9 cellular contexts compared by ENCODE assay signal in the genomic region with DNA sequence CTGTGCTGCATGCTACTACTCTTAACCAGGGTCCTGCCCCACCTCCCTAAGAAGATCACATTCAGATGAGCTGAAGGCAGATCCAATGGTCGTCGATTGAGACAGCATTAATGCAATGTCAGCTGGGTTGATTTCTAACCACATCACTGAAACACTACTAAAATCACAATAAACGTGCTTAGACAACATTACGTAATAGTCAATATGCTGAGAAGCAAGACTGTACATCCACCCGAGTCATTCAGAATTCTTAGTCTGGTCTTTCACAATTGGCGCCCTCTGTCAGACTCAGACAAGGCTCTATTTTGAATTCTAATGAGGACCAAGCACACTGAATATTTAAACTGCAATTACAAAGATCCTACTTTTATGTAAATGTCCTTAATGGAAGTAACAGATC.
DNase-seq lines count a peak whose midpoint lies in the region; ATAC-seq and TF ChIP-seq lines count a peak whose summit lies in the region.
"Had no signal": no experiment of that assay in that cellular context is flagged by ENCODE, and none has a peak within 500 bp of the region (broad histone marks: within the 10 kb centered on the region; RNA-seq: fewer than 3 reads in every experiment).

No MANE protein-coding gene starts in this region.

- H4K91ac ChIP-seq in H9 (ENCODE audit: insufficient read length, low read depth, low read length), result no peak overlapping the region

- ATAC-seq in HG03139 (IDR thresholded peaks at IDR 0.05; ENCODE audit: unreplicated experiment), result no peak

- no peak overlapping the region for H4K8ac ChIP-seq in H9 (replicated peaks; ENCODE audit: insufficient read length, low read depth, low read length)

- no peak overlapping the region for H3K23ac ChIP-seq in H9 (ENCODE audit: insufficient read length, low read depth, low read length)

- H2AK5ac ChIP-seq in H9 (ENCODE audit: insufficient read length, low read length), result no peak overlapping the region

- H4K20me1 ChIP-seq in H9 (ENCODE audit: control insufficient read depth, insufficient read depth, insufficient read length), result no peaks in the 10 kb centered on the region

- no peaks in the 10 kb centered on the region for H3K79me1 ChIP-seq in H9 (ENCODE audit: insufficient read depth, low read depth, low read length, poor library complexity, severe bottlenecking)

- H3K4ac ChIP-seq in H9 (ENCODE audit: low read depth, low read length), result no peak overlapping the region

- H3K4me1 Mint-ChIP-seq in H9 (peaks cover 28 to 32% of the 10 kb centered on the region in 2 experiments), brain (peaks cover 47% of the 10 kb centered on the region), nephron (peaks cover 38% of the 10 kb centered on the region)
- H3K4me1 Mint-ChIP-seq in activated naive CD4-positive, alpha-beta T cell treated with anti-CD3 and anti-CD28 coated beads for 36 hours (ENCODE audit: low read depth), result peaks cover 6% of the 10 kb centered on the region

- no peak for DNase-seq in H9
- DNase-seq in NCI-H1105 treated with DMSO at 0.1 percent for 48 hours (lab: John Stamatoyannopoulos, UW), result peak; percentile 69
- DNase-seq in activated naive CD4-positive, alpha-beta T cell treated with anti-CD3 and anti-CD28 coated beads for 36 hours, result no peak
- DNase-seq in putamen (ENCODE audit: low spot score), result no peak
- DNase-seq: Kasumi-1; stimulated activated naive CD4-positive, alpha-beta T cell had no signal

- H3K27ac ChIP-seq in H9 (ENCODE audit: insufficient read length, low read depth, low read length), result no peak overlapping the region

- H3K9me3 Mint-ChIP-seq in H9 (no peaks in the 10 kb centered on the region), brain (peaks cover 0 to 2% (median 0%) of the 10 kb centered on the region in 5 experiments), nephron (no peaks in the 10 kb centered on the region)
- no peaks in the 10 kb centered on the region for H3K9me3 Mint-ChIP-seq in activated naive CD4-positive, alpha-beta T cell treated with anti-CD3 and anti-CD28 coated beads for 36 hours

- no peaks in the 10 kb centered on the region for H3K79me2 ChIP-seq in H9 (ENCODE audit: insufficient read depth, low read length)

- H3K23me2 ChIP-seq in H9 (ENCODE audit: insufficient read length, low read depth, low read length, poor library complexity, severe bottlenecking), result no peaks in the 10 kb centered on the region

- H3K9me3 ChIP-seq in H9 (ENCODE audit: control insufficient read depth, low read depth, low read length), result no peaks in the 10 kb centered on the region

- peak overlapping the region in 2 of 3 experiments; percentile 37 to 68; a peak in 3 of 7 replicates for H3K27ac Mint-ChIP-seq in H9
- peak overlapping the region; percentile 76 to 95 (median 86) for H3K27ac Mint-ChIP-seq in brain
- peak overlapping the region in 2 of 3 experiments; percentile 4 to 33 for H3K27ac Mint-ChIP-seq in nephron
- H3K27ac Mint-ChIP-seq in activated naive CD4-positive, alpha-beta T cell treated with anti-CD3 and anti-CD28 coated beads for 36 hours, result no peak overlapping the region

- no peak overlapping the region for H3K9ac ChIP-seq in H9 (ENCODE audit: extremely low read depth, insufficient read length, low read length)

- H2BK15ac ChIP-seq in H9 (ENCODE audit: low read depth, low read length), result no peak overlapping the region

- no peak overlapping the region for H3K4me2 ChIP-seq in H9 (ENCODE audit: insufficient read depth, insufficient read length, low read length)

- H2BK5ac ChIP-seq in H9 (ENCODE audit: insufficient read length, low read length), result no peak overlapping the region

- CTCF ChIA-PET in activated naive CD4-positive, alpha-beta T cell treated with anti-CD3 and anti-CD28 coated beads for 36 hours (lab: Charles Lee), result no interaction called here

- TF ChIP-seq CTCF in H9 (conservative IDR thresholded peaks at IDR 0.05) (no peak), brain (conservative IDR thresholded peaks at IDR 0.05) (no peak), nephron (IDR thresholded peaks at IDR 0.05; ENCODE audit: unreplicated experiment in 3 of 3) (no peak)

- no peak overlapping the region for H3T11ph ChIP-seq in H9 (ENCODE audit: low read length)

- no peak overlapping the region for H3K18ac ChIP-seq in H9 (ENCODE audit: insufficient read length, low read depth, low read length)

- no peak overlapping the region for H2AFZ ChIP-seq in H9 (ENCODE audit: low read length)

- no CpG with 5 or more reads among the region's 6 CpGs for WGBS in H9 (ENCODE audit: extremely low coverage, insufficient read length, low lambda C conversion rate)

- no peak overlapping the region for H4K5ac ChIP-seq in H9 (ENCODE audit: insufficient read length, low read depth, low read length)

- no peak overlapping the region for H3K56ac ChIP-seq in H9 (ENCODE audit: insufficient read length, low read depth, low read length)

- no peaks in the 10 kb centered on the region for H3K27me3 ChIP-seq in H9 (ENCODE audit: insufficient read depth, low read length)

- no peak overlapping the region for H3K14ac ChIP-seq in H9 (ENCODE audit: insufficient read depth, low read length)

- no peak overlapping the region for H2BK12ac ChIP-seq in H9 (ENCODE audit: insufficient read length, low read depth, low read length)

- no peak overlapping the region for H2BK20ac ChIP-seq in H9 (ENCODE audit: low read depth, low read length, poor library complexity, severe bottlenecking)

- H3K27me3 Mint-ChIP-seq in H9 (ENCODE audit: low read depth), result no peaks in the 10 kb centered on the region
- H3K27me3 Mint-ChIP-seq in brain, result no peaks in the 10 kb centered on the region
- no peaks in the 10 kb centered on the region for H3K27me3 Mint-ChIP-seq in nephron (ENCODE audit: low read depth)
- no peaks in the 10 kb centered on the region for H3K27me3 Mint-ChIP-seq in activated naive CD4-positive, alpha-beta T cell treated with anti-CD3 and anti-CD28 coated beads for 36 hours (ENCODE audit: low read depth)

- no peak overlapping the region for H2BK120ac ChIP-seq in H9 (ENCODE audit: low read depth, low read length, poor library complexity, severe bottlenecking)

- H3K4me3 Mint-ChIP-seq in H9 (no peak overlapping the region), brain (peak overlapping the region in 3 of 5 experiments; percentile 50 to 78 (median 62)), nephron (no peak overlapping the region)
- H3K4me3 Mint-ChIP-seq in activated naive CD4-positive, alpha-beta T cell treated with anti-CD3 and anti-CD28 coated beads for 36 hours, result no peak overlapping the region

- H3K4me1 ChIP-seq in H9 (ENCODE audit: insufficient read depth, low read length), result peaks cover 7% of the 10 kb centered on the region; the same call in 1 of the 2 replicates

- no peaks in the 10 kb centered on the region for H3K36me3 Mint-ChIP-seq in H9 (ENCODE audit: insufficient read depth in 1 of 3, low read depth in 3 of 3)
- no peaks in the 10 kb centered on the region for H3K36me3 Mint-ChIP-seq in brain
- H3K36me3 Mint-ChIP-seq in nephron (ENCODE audit: low read depth), result no peaks in the 10 kb centered on the region
- H3K36me3 Mint-ChIP-seq in activated naive CD4-positive, alpha-beta T cell treated with anti-CD3 and anti-CD28 coated beads for 36 hours (ENCODE audit: low read depth), result no peaks in the 10 kb centered on the region

- intact Hi-C loops in activated naive CD4-positive, alpha-beta T cell treated with anti-CD3 and anti-CD28 coated beads for 36 hours (cut with micrococcal nuclease), result no loop called here

Comparison
In these comparisons a context has a peak if more than half of its experiments do, and no peak if none do; other contexts are left out.
1. H3K4me3 Mint-ChIP-seq: peak in brain (3 of 5); none in H9 (0 of 2), nephron (0 of 3) and activated naive CD4-positive, alpha-beta T cell treated with anti-CD3 and anti-CD28 coated beads for 36 hours (single experiment).